ENCODE assay signal across 9 cellular contexts in genomic region chr20:37564388-37565133, GRCh38. TPM values are rescaled to one million over a fixed set of nuclear protein-coding genes. Genes with fewer than 3 reads are reported as not detected.
DNase-seq lines count a peak whose midpoint lies in the region; ATAC-seq and TF ChIP-seq lines count a peak whose summit lies in the region.
"Had no signal": no experiment of that assay in that cellular context is flagged by ENCODE, and none has a peak within 500 bp of the region (broad histone marks: within the 10 kb centered on the region; RNA-seq: fewer than 3 reads in every experiment).

No MANE protein-coding gene starts in this region.

- no peak overlapping the region for H3K27ac Mint-ChIP-seq in CD4-positive, alpha-beta T cell
- no peak overlapping the region for H3K27ac Mint-ChIP-seq in activated naive CD8-positive, alpha-beta T cell treated with anti-CD3 and anti-CD28 coated beads, Interleukin-2, amount 50 U/mL, for 24 hours

- peak overlapping the region; percentile 71 for H2AFZ ChIP-seq in hepatocyte

- H3K27me3 Mint-ChIP-seq in CD4-positive, alpha-beta T cell = peaks cover 73% of the 10 kb centered on the region
- H3K27me3 Mint-ChIP-seq in activated naive CD8-positive, alpha-beta T cell treated with anti-CD3 and anti-CD28 coated beads, Interleukin-2, amount 50 U/mL, for 24 hours = peaks cover 46% of the 10 kb centered on the region

- H3K36me3 Mint-ChIP-seq in CD4-positive, alpha-beta T cell (ENCODE audit: low read depth) = no peaks in the 10 kb centered on the region
- H3K36me3 Mint-ChIP-seq in activated naive CD8-positive, alpha-beta T cell treated with anti-CD3 and anti-CD28 coated beads, Interleukin-2, amount 50 U/mL, for 24 hours (ENCODE audit: low read depth) = no peaks in the 10 kb centered on the region

- H3K9me3 ChIP-seq in CD4-positive, alpha-beta T cell (ENCODE audit: control insufficient read depth, low read length) = no peaks in the 10 kb centered on the region
- H3K9me3 ChIP-seq in hepatocyte (ENCODE audit: low read depth) (no peaks in the 10 kb centered on the region), spleen (no peaks in the 10 kb centered on the region)

- H3K4me2 ChIP-seq in hepatocyte = peak overlapping the region; percentile 68

- CTCF ChIA-PET in CD4-positive, alpha-beta T cell (lab: Charles Lee) = interaction anchor here (1.2 kb wide), 1 partner anchor 70 kb away, joined by 3 read pairs; no protein-coding TSS in a partner anchor

- H3K9me3 Mint-ChIP-seq in CD4-positive, alpha-beta T cell = no peaks in the 10 kb centered on the region
- H3K9me3 Mint-ChIP-seq in activated naive CD8-positive, alpha-beta T cell treated with anti-CD3 and anti-CD28 coated beads, Interleukin-2, amount 50 U/mL, for 24 hours = no peaks in the 10 kb centered on the region

- ATAC-seq in CD4-positive, alpha-beta T cell (ENCODE audit: poor library complexity) = no peak
- ATAC-seq in activated naive CD8-positive, alpha-beta T cell treated with anti-CD3 and anti-CD28 coated beads, Interleukin-2, amount 50 U/mL, for 24 hours = peak; percentile 40

- peaks cover 49% of the 10 kb centered on the region for H3K27me3 ChIP-seq in CD4-positive, alpha-beta T cell (ENCODE audit: control insufficient read depth, insufficient read depth, low read length)
- peaks cover 3% of the 10 kb centered on the region for H3K27me3 ChIP-seq in hepatocyte
- peaks cover 0 to 81% (median 15%) of the 10 kb centered on the region in 7 donors for H3K27me3 ChIP-seq in spleen (replicated peaks in 1 of 7)

- peaks cover 4% of the 10 kb centered on the region for H3K4me1 ChIP-seq in hepatocyte (ENCODE audit: insufficient read depth)
- peaks cover 0 to 20% (median 6%) of the 10 kb centered on the region in 6 donors for H3K4me1 ChIP-seq in spleen

- no peak for TF ChIP-seq POLR2A in spleen (IDR thresholded peaks at IDR 0.05)

- TF ChIP-seq CTCF in CD4-positive, alpha-beta T cell (IDR thresholded peaks at IDR 0.05) = peak; percentile 71
- peak; percentile 92 for TF ChIP-seq CTCF in HFF-Myc (IDR thresholded peaks at IDR 0.05; ENCODE audit: low read depth, low read length, missing control alignments)
- TF ChIP-seq CTCF in hepatocyte (IDR thresholded peaks at IDR 0.05; ENCODE audit: poor library complexity) = peak; percentile 95
- peak; percentile 49 to 92 (median 88) for TF ChIP-seq CTCF in spleen (IDR thresholded peaks at IDR 0.05 in 8 of 11, conservative IDR thresholded peaks at IDR 0.05 in 3 of 11)

- DNase-seq in CD4-positive, alpha-beta T cell = peak in 9 of 10 experiments; percentile 3 to 52 (median 19)
- DNase-seq in HFF-Myc (ENCODE audit: extremely low read depth, low read depth) (no peak), RKO (ENCODE audit: low spot score) (peak; percentile 35), hepatocyte (ENCODE audit: low spot score) (peak; percentile 76), spleen (peak; percentile 85), globus pallidus (ENCODE audit: low spot score) (no peak), GDM1 (lab: John Stamatoyannopoulos, UW) (no peak)
- peak; percentile 61 for DNase-seq in activated naive CD8-positive, alpha-beta T cell treated with anti-CD3 and anti-CD28 coated beads, Interleukin-2, amount 50 U/mL, for 24 hours

- 16% methylated on average over 29 of the region's 34 CpGs for WGBS in hepatocyte (ENCODE audit: low lambda C conversion rate, missing lambda C conversion rate)
- WGBS in spleen, 5 donors = 9 to 13% (median 10%) methylated on average over 21 to 34 of the region's 34 CpGs

- no peaks in the 10 kb centered on the region for H3K36me3 ChIP-seq in hepatocyte (replicated peaks; ENCODE audit: insufficient read depth, low read depth)
- no peaks in the 10 kb centered on the region for H3K36me3 ChIP-seq in spleen

- intact Hi-C loops in CD4-positive, alpha-beta T cell (cut with DNase I, micrococcal nuclease) = loop anchor here in 1 of 2 experiments (1.0 to 2.0 kb wide), 2 partner anchors 428 to 657 kb away; no protein-coding TSS in a partner anchor
- intact Hi-C loops in spleen (cut with DNase I; ENCODE audit: low total_unique reads) = loop anchor here (5.0 kb wide), 2 partner anchors 428 to 658 kb away; no protein-coding TSS in a partner anchor

- H3K79me2 ChIP-seq in hepatocyte = no peaks in the 10 kb centered on the region

- no peaks in the 10 kb centered on the region for H4K20me1 ChIP-seq in hepatocyte (ENCODE audit: insufficient read depth, poor library complexity, severe bottlenecking)

- H3K4me1 Mint-ChIP-seq in CD4-positive, alpha-beta T cell (ENCODE audit: low read depth) = peaks cover 4% of the 10 kb centered on the region
- H3K4me1 Mint-ChIP-seq in activated naive CD8-positive, alpha-beta T cell treated with anti-CD3 and anti-CD28 coated beads, Interleukin-2, amount 50 U/mL, for 24 hours = peaks cover 2% of the 10 kb centered on the region

- no peak overlapping the region for H3K4me3 Mint-ChIP-seq in CD4-positive, alpha-beta T cell
- no peak overlapping the region for H3K4me3 Mint-ChIP-seq in activated naive CD8-positive, alpha-beta T cell treated with anti-CD3 and anti-CD28 coated beads, Interleukin-2, amount 50 U/mL, for 24 hours

- H3K9me2 ChIP-seq in hepatocyte (replicated peaks; ENCODE audit: insufficient read depth) = no peaks in the 10 kb centered on the region

- POLR2A ChIA-PET in CD4-positive, alpha-beta T cell (lab: Charles Lee) = no interaction called here

- H3K4me3 ChIP-seq in HFF-Myc (replicated peaks; ENCODE audit: low read depth, low read length) (no peak overlapping the region), hepatocyte (no peak overlapping the region), spleen (peak overlapping the region in 1 of 8 donors; percentile 28)

- H3K27ac ChIP-seq in CD4-positive, alpha-beta T cell (ENCODE audit: low read depth, low read length) = no peak overlapping the region
- H3K27ac ChIP-seq in hepatocyte = no peak overlapping the region
- H3K27ac ChIP-seq in spleen = no peak overlapping the region

RNA-seq across cellular contexts. Expression of gene BLCAP, which starts 36.9 kb away (rescaled TPM):
- total RNA-seq in CD4-positive, alpha-beta T cell = 10 to 100 TPM; 59.4 to 60.1 TPM
- total RNA-seq in hepatocyte = 71.9 TPM in 2 replicates
- polyA plus RNA-seq in hepatocyte = 65.8 and 70.0 TPM in 2 replicates
- 10 to 100 TPM; 62.5 to 94.7 (median 69.5) TPM for total RNA-seq in spleen
- polyA plus RNA-seq in spleen = 10 to 100 TPM; 56.8 to 70.9 (median 59.0) TPM

RNA-seq across cellular contexts. Expression of gene NNAT, which starts 43.5 kb away (rescaled TPM):
- total RNA-seq in CD4-positive, alpha-beta T cell = not detected
- total RNA-seq in hepatocyte (not detected in 2 replicates), spleen (under 1 TPM in 2 of 7 donors, not detected in 5; 0.20 to 0.29 TPM)
- polyA plus RNA-seq in hepatocyte (0.43 and 1.1 TPM in 2 replicates), spleen (under 1 TPM; 0.24 to 0.35 (median 0.29) TPM)
- total RNA-seq: pulmonary artery endothelial cell had no signal

Comparison
In these comparisons a context has a peak if more than half of its experiments do, and no peak if none do; other contexts are left out.
1. DNase-seq: peak in CD4-positive, alpha-beta T cell (9 of 10), RKO (single experiment), activated naive CD8-positive, alpha-beta T cell treated with anti-CD3 and anti-CD28 coated beads, Interleukin-2, amount 50 U/mL, for 24 hours (single experiment), hepatocyte (single experiment) and spleen (single experiment); none in HFF-Myc (single experiment), globus pallidus (single experiment) and GDM1 (single experiment).
2. Peak in every context shown above with its lines, with median percentiles within 50 percentile points of each other: CTCF ChIP-seq.